1 cellular context compared by ENCODE assay signal in genomic region chr2:98936917-98937351, GRCh38.
TF ChIP-seq lines count a peak whose summit lies in the region.

No MANE protein-coding gene starts in this region.

TF ChIP-seq in HEK293, 187 proteins besides CTCF, POLR2A, EP300 and RAD21 (continued from another document):
- TF ChIP-seq ZNF280C (tag by site-specific recombination; IDR thresholded peaks at IDR 0.05) (no peak), HIC1 (tag by site-specific recombination; IDR thresholded peaks at IDR 0.05) (no peak), ZNF239 (tag by site-specific recombination; IDR thresholded peaks at IDR 0.05) (no peak), SP2 (tag by site-specific recombination; IDR thresholded peaks at IDR 0.05) (no peak), OVOL3 (tag by site-specific recombination; IDR thresholded peaks at IDR 0.05) (no peak)
